Comparison of ENCODE assay signal across 20 cellular contexts in the genomic region with DNA sequence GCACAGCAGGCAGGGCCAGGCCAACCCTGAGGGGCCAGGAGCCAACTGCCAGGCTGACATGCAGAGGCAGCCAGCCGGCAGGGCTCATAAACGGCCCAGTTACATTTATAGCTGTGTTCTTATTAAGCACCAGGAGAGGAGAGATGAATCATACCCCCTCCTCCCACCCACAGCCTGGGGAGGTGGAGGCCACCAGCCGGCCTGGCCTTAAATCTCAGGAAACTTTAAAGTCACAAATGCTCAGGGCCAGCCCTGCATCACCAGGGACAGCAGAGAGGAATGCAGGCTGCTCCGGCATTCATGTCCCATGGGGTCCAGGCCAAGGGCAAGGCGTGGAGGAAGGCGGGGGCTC.
DNase-seq lines count a peak whose midpoint lies in the region; ATAC-seq, FAIRE-seq and TF ChIP-seq lines count a peak whose summit lies in the region.
"Had no signal": no experiment of that assay in that cellular context is flagged by ENCODE, and none has a peak within 500 bp of the region (broad histone marks: within the 10 kb centered on the region; RNA-seq: fewer than 3 reads in every experiment).

No MANE protein-coding gene starts in this region.

- no peak overlapping the region for H4K5ac ChIP-seq in H1 (ENCODE audit: insufficient read length, low read depth, low read length)

- H3K36me3 Mint-ChIP-seq in neural progenitor cell = no peaks in the 10 kb centered on the region
- no peaks in the 10 kb centered on the region for H3K36me3 Mint-ChIP-seq in stimulated activated memory B cell treated with anti-CD40 and anti-IgM and Interleukin-4, amounts not matched to agents 10 μg/mL and 1 μg/mL and 100 μg/mL, for 72 hours
- H3K36me3 Mint-ChIP-seq: activated naive CD4-positive, alpha-beta T cell treated with anti-CD3 and anti-CD28 coated beads, Interleukin-2, amount 10 ng/mL, durations not matched to agents 7 days and 5 days had no signal

- CTCF ChIA-PET in H1 (lab: Charles Lee; ENCODE audit: partially characterized antibody) = no interaction called here

- peaks cover 56% of the 10 kb centered on the region for H3K4me1 Mint-ChIP-seq in neural progenitor cell
- no peaks in the 10 kb centered on the region for H3K4me1 Mint-ChIP-seq in stimulated activated memory B cell treated with anti-CD40 and anti-IgM and Interleukin-4, amounts not matched to agents 10 μg/mL and 1 μg/mL and 100 μg/mL, for 72 hours
- H3K4me1 Mint-ChIP-seq: activated naive CD4-positive, alpha-beta T cell treated with anti-CD3 and anti-CD28 coated beads, Interleukin-2, amount 10 ng/mL, durations not matched to agents 7 days and 5 days; B cell had no signal

- WGBS in H1 (ENCODE audit: extremely low coverage in 1 of 2, insufficient coverage in 1 of 2, insufficient read length in 1 of 2, insufficient replicate concordance in 2 of 2, low coverage in 1 of 2, low lambda C conversion rate in 2 of 2, missing lambda C conversion rate in 1 of 2), 2 experiments = 80% methylated on average over 6 of the region's 6 CpGs; no CpG with 5 or more reads in 1 of the 2 experiments

- no peak overlapping the region for H2BK15ac ChIP-seq in H1 (ENCODE audit: low read length)

- H3K4me1 ChIP-seq in H1 (replicated peaks in 1 of 4; ENCODE audit: control insufficient read depth in 3 of 4, insufficient read depth in 4 of 4, low read length in 3 of 4) (peaks cover 2 to 11% (median 5%) of the 10 kb centered on the region in 4 experiments; a peak in 6 of 7 replicates), neural progenitor cell (no peaks in the 10 kb centered on the region), lower lobe of right lung (no peaks in the 10 kb centered on the region), colonic mucosa (no peaks in the 10 kb centered on the region)
- H3K4me1 ChIP-seq: HAP-1 had no signal

- intact Hi-C loops in lower lobe of right lung (cut with DNase I) (no loop called here), colonic mucosa (cut with DNase I) (no loop called here)

- H3K4me3 Mint-ChIP-seq in neural progenitor cell = peak overlapping the region; percentile 70
- H3K4me3 Mint-ChIP-seq in stimulated activated memory B cell treated with anti-CD40 and anti-IgM and Interleukin-4, amounts not matched to agents 10 μg/mL and 1 μg/mL and 100 μg/mL, for 72 hours = no peak overlapping the region
- H3K4me3 Mint-ChIP-seq: activated naive CD4-positive, alpha-beta T cell treated with anti-CD3 and anti-CD28 coated beads, Interleukin-2, amount 10 ng/mL, durations not matched to agents 7 days and 5 days; B cell; stimulated activated naive CD8-positive, alpha-beta T cell treated with anti-CD3 and anti-CD28 coated beads, Interleukin-15, Interleukin-2, amounts not matched to agents 100 ng/mL and 50 ng/mL, for 24 hours had no signal

- H3K27ac Mint-ChIP-seq in neural progenitor cell = no peak overlapping the region
- H3K27ac Mint-ChIP-seq in stimulated activated memory B cell treated with anti-CD40 and anti-IgM and Interleukin-4, amounts not matched to agents 10 μg/mL and 1 μg/mL and 100 μg/mL, for 72 hours = no peak overlapping the region
- H3K27ac Mint-ChIP-seq: activated naive CD4-positive, alpha-beta T cell treated with anti-CD3 and anti-CD28 coated beads, Interleukin-2, amount 10 ng/mL, durations not matched to agents 7 days and 5 days; B cell; stimulated activated naive CD8-positive, alpha-beta T cell treated with anti-CD3 and anti-CD28 coated beads, Interleukin-15, Interleukin-2, amounts not matched to agents 100 ng/mL and 50 ng/mL, for 24 hours had no signal

- H3K79me1 ChIP-seq in H1 (ENCODE audit: low read depth, low read length) = no peaks in the 10 kb centered on the region

- H2BK12ac ChIP-seq in H1 (ENCODE audit: low read depth, low read length) = no peak overlapping the region

- H3K4me3 ChIP-seq in H1 (ENCODE audit: extremely low read depth in 1 of 4, insufficient read depth in 2 of 4, low read depth in 3 of 4, low read length in 4 of 4) (no peak overlapping the region), neural progenitor cell (no peak overlapping the region), lower lobe of right lung (no peak overlapping the region), colonic mucosa (no peak overlapping the region)
- H3K4me3 ChIP-seq: HAP-1, lung, skin epidermis had no signal

- 0 out of 2 replicates have a peak overlapping the region, but pooled peaks have one; percentile 16 for H2BK5ac ChIP-seq in H1 (ENCODE audit: low read depth, low read length)

- no peaks in the 10 kb centered on the region for H3K9me3 ChIP-seq in H1 (ENCODE audit: insufficient read depth in 2 of 2, low read depth in 1 of 2, low read length in 1 of 2)
- no peaks in the 10 kb centered on the region for H3K9me3 ChIP-seq in neural progenitor cell (ENCODE audit: low read depth)
- H3K9me3 ChIP-seq in lower lobe of right lung = no peaks in the 10 kb centered on the region
- H3K9me3 ChIP-seq in colonic mucosa = no peaks in the 10 kb centered on the region
- H3K9me3 ChIP-seq: HAP-1, neutrophil had no signal

- H3K4me2 ChIP-seq in H1 (ENCODE audit: insufficient read depth in 1 of 2, low read depth in 2 of 2, low read length in 2 of 2) = no peak overlapping the region
- H3K4me2 ChIP-seq in neural progenitor cell = no peak overlapping the region

- H4K20me1 ChIP-seq in H1 (replicated peaks in 1 of 2; ENCODE audit: control insufficient read depth in 1 of 2, insufficient read depth in 2 of 2, low read length in 2 of 2) = no peaks in the 10 kb centered on the region
- H4K20me1 ChIP-seq in neural progenitor cell (ENCODE audit: low read depth) = no peaks in the 10 kb centered on the region

- TF ChIP-seq RAD21 in H1 (IDR thresholded peaks at IDR 0.05 in 1 of 2, conservative IDR thresholded peaks at IDR 0.05 in 1 of 2; ENCODE audit: low read depth in 2 of 2, low read length in 2 of 2) = no peak

- H3K36me3 ChIP-seq in H1 (ENCODE audit: control insufficient read depth in 2 of 4, insufficient read depth in 4 of 4, low read length in 3 of 4) (no peaks in the 10 kb centered on the region; a peak in 1 of 8 replicates), neural progenitor cell (no peaks in the 10 kb centered on the region), lower lobe of right lung (no peaks in the 10 kb centered on the region), colonic mucosa (no peaks in the 10 kb centered on the region)
- H3K36me3 ChIP-seq: HAP-1, neutrophil had no signal

- no peaks in the 10 kb centered on the region for H3F3A ChIP-seq in neural progenitor cell (ENCODE audit: low read depth)

- no peak overlapping the region for H3K23ac ChIP-seq in H1 (ENCODE audit: insufficient read length)

- H4K8ac ChIP-seq in H1 (ENCODE audit: extremely low read depth, insufficient read depth, low read length) = no peak overlapping the region

- TF ChIP-seq EP300 in H1 (IDR thresholded peaks at IDR 0.05; ENCODE audit: borderline replicate concordance in 1 of 2, low read depth in 2 of 2, low read length in 2 of 2) = no peak

- no peak for TF ChIP-seq POLR2A in H1 (IDR thresholded peaks at IDR 0.05; ENCODE audit: control extremely low read depth in 1 of 2, low read depth in 2 of 2, low read length in 2 of 2)

- H3K9ac ChIP-seq in H1 (replicated peaks in 1 of 4; ENCODE audit: extremely low read depth in 1 of 4, low read depth in 3 of 4, low read length in 3 of 4) (no peak overlapping the region), neural progenitor cell (no peak overlapping the region), colonic mucosa (ENCODE audit: low read depth in 2 of 2, low read length in 2 of 2) (no peak overlapping the region)

- no peak overlapping the region for H3K56ac ChIP-seq in H1 (replicated peaks; ENCODE audit: insufficient read length, low read depth, low read length)

- no peak overlapping the region for H2BK120ac ChIP-seq in H1 (replicated peaks; ENCODE audit: low read depth, low read length)

- no peak for ATAC-seq in lower lobe of right lung
- ATAC-seq in stimulated activated memory B cell treated with anti-CD40 and anti-IgM and Interleukin-4, amounts not matched to agents 10 μg/mL and 1 μg/mL and 100 μg/mL, for 72 hours = no peak
- ATAC-seq in HG03045 (IDR thresholded peaks at IDR 0.05; ENCODE audit: unreplicated experiment) = no peak

- no peak overlapping the region for H2AK5ac ChIP-seq in H1 (ENCODE audit: low read depth, low read length)

- FAIRE-seq in H1 (lab: Jason Lieb, UNC) = no peak

- H3K27me3 ChIP-seq in H1 (replicated peaks in 1 of 4; ENCODE audit: control insufficient read depth in 3 of 4, extremely low read depth in 1 of 4, insufficient read depth in 3 of 4, low read length in 3 of 4) (no peaks in the 10 kb centered on the region), neural progenitor cell (no peaks in the 10 kb centered on the region), lower lobe of right lung (ENCODE audit: low read depth) (no peaks in the 10 kb centered on the region), colonic mucosa (no peaks in the 10 kb centered on the region)

- H4K91ac ChIP-seq in H1 (replicated peaks; ENCODE audit: insufficient read length, low read length) = no peak overlapping the region

- H3K79me2 ChIP-seq in H1 (ENCODE audit: control insufficient read depth in 1 of 2, insufficient read depth in 2 of 2, low read length in 2 of 2) = no peaks in the 10 kb centered on the region
- H3K79me2 ChIP-seq in neural progenitor cell (ENCODE audit: low read depth) = no peaks in the 10 kb centered on the region

- peaks cover 2% of the 10 kb centered on the region for H3K9me3 Mint-ChIP-seq in neural progenitor cell
- H3K9me3 Mint-ChIP-seq in stimulated activated memory B cell treated with anti-CD40 and anti-IgM and Interleukin-4, amounts not matched to agents 10 μg/mL and 1 μg/mL and 100 μg/mL, for 72 hours = peaks cover 2% of the 10 kb centered on the region
- H3K9me3 Mint-ChIP-seq: activated naive CD4-positive, alpha-beta T cell treated with anti-CD3 and anti-CD28 coated beads, Interleukin-2, amount 10 ng/mL, durations not matched to agents 7 days and 5 days; stimulated activated naive CD8-positive, alpha-beta T cell treated with anti-CD3 and anti-CD28 coated beads, Interleukin-15, Interleukin-2, amounts not matched to agents 100 ng/mL and 50 ng/mL, for 24 hours had no signal

- H3K27ac ChIP-seq in H1 (ENCODE audit: low read depth, low read length) (no peak overlapping the region), neural progenitor cell (no peak overlapping the region), lower lobe of right lung (no peak overlapping the region), colonic mucosa (no peak overlapping the region)
- H3K27ac ChIP-seq: neutrophil, skin epidermis had no signal

- H3K4ac ChIP-seq in H1 (replicated peaks; ENCODE audit: insufficient read length, low read depth, low read length) = no peak overlapping the region

- TF ChIP-seq CTCF in H1 (IDR thresholded peaks at IDR 0.05; ENCODE audit: control extremely low read depth in 1 of 3, insufficient read depth in 1 of 3, low read depth in 1 of 3, low read length in 3 of 3) = no peak
- no peak for TF ChIP-seq CTCF in neural progenitor cell (IDR thresholded peaks at IDR 0.05)
- no peak for TF ChIP-seq CTCF in lower lobe of right lung (IDR thresholded peaks at IDR 0.05)
- no peak for TF ChIP-seq CTCF in colonic mucosa (IDR thresholded peaks at IDR 0.05)

- H3K14ac ChIP-seq in H1 (ENCODE audit: insufficient read length) = no peak overlapping the region

- H3K27me3 Mint-ChIP-seq in neural progenitor cell (ENCODE audit: insufficient read depth, low read depth) = peaks cover 12% of the 10 kb centered on the region
- H3K27me3 Mint-ChIP-seq in stimulated activated memory B cell treated with anti-CD40 and anti-IgM and Interleukin-4, amounts not matched to agents 10 μg/mL and 1 μg/mL and 100 μg/mL, for 72 hours = peaks cover 70% of the 10 kb centered on the region

- no peaks in the 10 kb centered on the region; the same call in 1 of the 2 replicates for H3K23me2 ChIP-seq in H1 (ENCODE audit: low read depth, low read length)

- H2BK20ac ChIP-seq in H1 (ENCODE audit: low read length) = no peak overlapping the region

- DNase-seq in EH (ENCODE audit: low read depth) (peak; percentile 58), LoVo (ENCODE audit: low spot score) (peak; percentile 1), H1 (ENCODE audit: low read depth in 1 of 2, low spot score in 2 of 2) (no peak), neural progenitor cell (ENCODE audit: low spot score) (no peak), lower lobe of right lung (no peak), colonic mucosa (no peak)
- DNase-seq: activated CD8-positive, alpha-beta memory T cell treated with anti-CD3 and anti-CD28 coated beads, Interleukin-2, amount 50 U/mL, for 4 hours; DMS153; effector CD4-positive, alpha-beta T cell; KBM-7; T-helper 2 cell had no signal

- POLR2A ChIA-PET in H1 (lab: Charles Lee; ENCODE audit: partially characterized antibody) = no interaction called here

- H2AFZ ChIP-seq in H1 (ENCODE audit: low read length) (no peak overlapping the region), neural progenitor cell (replicated peaks) (no peak overlapping the region)

- H3K18ac ChIP-seq in H1 (ENCODE audit: extremely low read depth, low read length) = no peak overlapping the region

Comparison
In these comparisons a context has a peak if more than half of its experiments do, and no peak if none do; other contexts are left out.
1. DNase-seq: peak in EH (single experiment) and LoVo (single experiment); none in H1 (0 of 2), neural progenitor cell (single experiment), lower lobe of right lung (single experiment) and colonic mucosa (single experiment).